10 cellular contexts compared by ENCODE assay signal in the genomic region with DNA sequence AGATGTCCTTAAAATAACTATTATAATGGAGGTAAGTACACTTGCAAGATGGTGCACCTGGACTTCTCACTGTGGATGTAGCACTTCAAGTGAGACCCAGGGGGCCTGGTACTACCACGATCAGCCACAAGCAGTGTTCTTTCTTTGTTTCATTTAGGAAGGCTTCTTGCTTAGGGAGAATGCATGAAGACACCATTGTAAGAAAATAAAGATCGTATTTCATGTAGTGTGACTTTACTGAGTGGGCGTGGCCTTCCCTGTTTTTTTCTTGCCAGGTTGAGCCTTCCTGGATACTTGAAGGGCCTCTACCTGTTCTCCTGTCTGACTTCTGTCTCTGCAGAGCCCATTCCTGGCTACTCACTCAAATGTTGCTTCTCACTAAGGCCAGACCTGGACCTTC.
"Had no signal": no experiment of that assay in that cellular context is flagged by ENCODE, and none has a peak within 500 bp of the region (broad histone marks: within the 10 kb centered on the region; RNA-seq: fewer than 3 reads in every experiment).

No MANE protein-coding gene starts in this region.

- DNase-seq: activated CD4-positive, alpha-beta T cell treated with anti-CD3 and anti-CD28 coated beads, Interleukin-2, amount 10 ng/mL, durations not matched to agents 7 days and 5 days; activated naive CD4-positive, alpha-beta T cell treated with anti-CD3 and anti-CD28 coated beads, Interleukin-2, amount 10 ng/mL, durations not matched to agents 7 days and 5 days; colonic mucosa; heart right ventricle; kidney glomerular epithelial cell; midbrain; naive B cell; posterior cingulate gyrus; stimulated activated CD4-positive, alpha-beta T cell treated with anti-CD3 and anti-CD28 coated beads, Interleukin-4, amount 100 ng/mL, for 4 hours; stomach had no signal

- ATAC-seq: heart right ventricle had no signal
